ENCODE assay signal across 1 cellular context in the genomic region with DNA sequence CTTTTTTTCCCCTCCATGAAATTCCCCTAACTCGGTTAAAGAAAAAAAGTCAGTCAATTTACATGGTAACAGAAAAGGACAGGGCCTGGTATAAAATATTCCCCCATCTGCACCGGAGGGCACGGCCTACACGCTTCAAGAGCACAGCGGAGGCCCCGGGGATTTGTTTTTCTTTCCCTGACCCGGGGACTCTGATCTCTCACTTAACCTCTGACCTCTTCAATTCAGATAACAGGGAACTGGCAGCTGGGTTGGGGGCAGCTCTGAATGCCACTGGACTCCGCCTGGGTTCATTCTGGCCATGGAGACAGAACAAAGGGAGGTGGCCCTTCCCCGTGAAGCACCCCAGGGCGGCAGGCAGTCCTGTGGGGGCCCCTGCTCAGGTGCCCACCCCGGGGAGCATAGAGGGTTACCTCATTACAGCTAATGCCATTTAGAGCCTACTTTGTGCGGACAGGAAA.
TF ChIP-seq lines count a peak whose summit lies in the region.

No MANE protein-coding gene starts in this region.

TF ChIP-seq in liver, 16 proteins besides CTCF, POLR2A, EP300 and RAD21 (continued from another document):
- TF ChIP-seq GABPA (IDR thresholded peaks at IDR 0.05 in 1 of 2, conservative IDR thresholded peaks at IDR 0.05 in 1 of 2) (peak in 1 of 2 donors; percentile 45), SP1 (IDR thresholded peaks at IDR 0.05) (peak; percentile 91), EGR1 (IDR thresholded peaks at IDR 0.05; ENCODE audit: low read depth in 2 of 2) (peak in 1 of 2 donors; percentile 74), JUND (IDR thresholded peaks at IDR 0.05) (peak in 1 of 2 donors; percentile 62), YY1 (IDR thresholded peaks at IDR 0.05) (peak; percentile 54), ZBTB33 (IDR thresholded peaks at IDR 0.05) (peak; percentile 70), TAF1 (conservative IDR thresholded peaks at IDR 0.05) (no peak), ATF3 (IDR thresholded peaks at IDR 0.05) (no peak), MAX (IDR thresholded peaks at IDR 0.05) (peak; percentile 88), FOXA2 (IDR thresholded peaks at IDR 0.05) (peak; percentile 48), NR2F2 (IDR thresholded peaks at IDR 0.05) (peak; percentile 99), HNF4A (conservative IDR thresholded peaks at IDR 0.05) (peak; percentile 97 to 98)
